Comparison of ENCODE assay signal across 10 cellular contexts in genomic region chr13:106011600-106011999, GRCh38.
"Had no signal": no experiment of that assay in that cellular context is flagged by ENCODE, and none has a peak within 500 bp of the region (broad histone marks: within the 10 kb centered on the region; RNA-seq: fewer than 3 reads in every experiment).

No MANE protein-coding gene starts in this region.

- DNase-seq: GM23248, GOT3, H7, H9, HCEC 1CT, HFFc6 had no signal

- H3K4me3 ChIP-seq: GM23248, GM23338, HAP-1 had no signal

- H2AFZ ChIP-seq: GM23248, GM23338 had no signal

- FAIRE-seq: H1 had no signal

- H3K27ac ChIP-seq: GM23248 had no signal

- H3K9me3 ChIP-seq: HAP-1 had no signal

- H3K4me2 ChIP-seq: GM23338 had no signal

- H3K36me3 ChIP-seq: HAP-1 had no signal

- ATAC-seq: GM23338, HCT116 had no signal

- H3K4me1 ChIP-seq: HAP-1 had no signal

- H3K9ac ChIP-seq: GM23248 had no signal
